Comparison of ENCODE assay signal across 26 cellular contexts in genomic region chr3:46711770-46712169, GRCh38. TPM values are rescaled to one million over a fixed set of nuclear protein-coding genes. Genes with fewer than 3 reads are reported as not detected.
"Had no signal": no experiment of that assay in that cellular context is flagged by ENCODE, and none has a peak within 500 bp of the region (broad histone marks: within the 10 kb centered on the region; RNA-seq: fewer than 3 reads in every experiment).

No MANE protein-coding gene starts in this region.

- H3K27ac ChIP-seq: hepatocyte, neutrophil, ovary, psoas muscle, tibial artery had no signal

- H3K27me3 Mint-ChIP-seq: activated naive CD8-positive, alpha-beta T cell treated with anti-CD3 and anti-CD28 coated beads, Interleukin-2, amount 50 U/mL, for 24 hours; stimulated activated naive CD8-positive, alpha-beta T cell treated with anti-CD3 and anti-CD28 coated beads, Interleukin-15, Interleukin-2, amounts not matched to agents 100 ng/mL and 50 ng/mL, for 24 hours had no signal

- H3K9me3 ChIP-seq: neutrophil, ovary, psoas muscle, tibial artery had no signal

- H3K27me3 ChIP-seq: hepatocyte, neutrophil, ovary had no signal

- H3K4me1 ChIP-seq: tibial artery had no signal

- DNase-seq: activated CD4-positive, alpha-beta T cell treated with anti-CD3 and anti-CD28 coated beads, Interleukin-2, amount 50 U/mL, for 1 hour; activated CD8-positive, alpha-beta memory T cell treated with anti-CD3 and anti-CD28 coated beads, Interleukin-2, amount 50 U/mL, for 4 hours; activated gamma-delta T cell; activated naive CD4-positive, alpha-beta T cell treated with anti-CD3 and anti-CD28 coated beads, Interleukin-2, amount 50 U/mL, for 16 hours; activated naive CD8-positive, alpha-beta T cell treated with anti-CD3 and anti-CD28 coated beads, Interleukin-2, amount 50 U/mL, for 24 hours; effector CD4-positive, alpha-beta T cell; foreskin melanocyte; glutamatergic neuron; left ventricle myocardium superior; stimulated activated CD4-positive, alpha-beta T cell treated with anti-CD3 and anti-CD28 coated beads, Interleukin-12 subunit alpha, Interleukin-12 subunit beta, amount 100 ng/mL, for 4 hours; stimulated activated CD4-positive, alpha-beta T cell treated with anti-CD3 and anti-CD28 coated beads, Interleukin-4, amount 100 ng/mL, for 4 hours; substantia nigra had no signal

- H3K9me3 Mint-ChIP-seq: activated naive CD8-positive, alpha-beta T cell treated with anti-CD3 and anti-CD28 coated beads, Interleukin-2, amount 50 U/mL, for 24 hours; brain; dendritic cell treated with granulocyte-macrophage colony-stimulating factor and Interleukin-4, amounts not matched to agents 40 ng/mL and 50 ng/mL, for 4 days; natural killer cell treated with Interleukin-12 subunit alpha and Interleukin-12 subunit beta and Interleukin-15 and Interleukin-18, amount 100 ng/mL, for 72 hours; stimulated activated naive CD8-positive, alpha-beta T cell treated with anti-CD3 and anti-CD28 coated beads, Interleukin-15, Interleukin-2, amounts not matched to agents 100 ng/mL and 50 ng/mL, for 24 hours had no signal

- H3K27ac Mint-ChIP-seq: activated naive CD8-positive, alpha-beta T cell treated with anti-CD3 and anti-CD28 coated beads, Interleukin-2, amount 50 U/mL, for 24 hours; dendritic cell treated with granulocyte-macrophage colony-stimulating factor and Interleukin-4, amounts not matched to agents 40 ng/mL and 50 ng/mL, for 4 days; natural killer cell treated with Interleukin-12 subunit alpha and Interleukin-12 subunit beta and Interleukin-15 and Interleukin-18, amount 100 ng/mL, for 72 hours; stimulated activated naive CD8-positive, alpha-beta T cell treated with anti-CD3 and anti-CD28 coated beads, Interleukin-15, Interleukin-2, amounts not matched to agents 100 ng/mL and 50 ng/mL, for 24 hours; T-helper 17 cell had no signal

- H3K4me1 Mint-ChIP-seq: activated naive CD8-positive, alpha-beta T cell treated with anti-CD3 and anti-CD28 coated beads, Interleukin-2, amount 50 U/mL, for 24 hours; brain had no signal

- H3K36me3 Mint-ChIP-seq: brain; natural killer cell treated with Interleukin-12 subunit alpha and Interleukin-12 subunit beta and Interleukin-15 and Interleukin-18, amount 100 ng/mL, for 72 hours had no signal

- H3K4me3 Mint-ChIP-seq: activated naive CD8-positive, alpha-beta T cell treated with anti-CD3 and anti-CD28 coated beads, Interleukin-2, amount 50 U/mL, for 24 hours; brain; dendritic cell treated with granulocyte-macrophage colony-stimulating factor and Interleukin-4, amounts not matched to agents 40 ng/mL and 50 ng/mL, for 4 days; natural killer cell treated with Interleukin-12 subunit alpha and Interleukin-12 subunit beta and Interleukin-15 and Interleukin-18, amount 100 ng/mL, for 72 hours; stimulated activated naive CD8-positive, alpha-beta T cell treated with anti-CD3 and anti-CD28 coated beads, Interleukin-15, Interleukin-2, amounts not matched to agents 100 ng/mL and 50 ng/mL, for 24 hours; T-helper 17 cell had no signal

- H3K36me3 ChIP-seq: neutrophil, ovary, tibial artery had no signal

- ATAC-seq: activated naive CD8-positive, alpha-beta T cell treated with anti-CD3 and anti-CD28 coated beads, Interleukin-2, amount 50 U/mL, for 24 hours; esophagus mucosa; natural killer cell treated with Interleukin-12 subunit alpha and Interleukin-12 subunit beta and Interleukin-15 and Interleukin-18, amount 100 ng/mL, for 72 hours; right cardiac atrium; T-helper 17 cell had no signal

- H3K4me3 ChIP-seq: hepatocyte, ovary, psoas muscle, tibial artery had no signal

RNA-seq across cellular contexts. Expression of gene PRSS50, which starts 5.9 kb away (rescaled TPM):
- total RNA-seq: chondrocyte; esophagus mucosa; natural killer cell treated with Interleukin-12 subunit alpha and Interleukin-12 subunit beta and Interleukin-15 and Interleukin-18, amount 100 ng/mL, for 72 hours; skeletal muscle tissue; T-helper 17 cell had no signal

RNA-seq across cellular contexts. Expression of gene TMIE, which starts 10.6 kb away (rescaled TPM):
- total RNA-seq: natural killer cell treated with Interleukin-12 subunit alpha and Interleukin-12 subunit beta and Interleukin-15 and Interleukin-18, amount 100 ng/mL, for 72 hours had no signal
